In the genomic region with DNA sequence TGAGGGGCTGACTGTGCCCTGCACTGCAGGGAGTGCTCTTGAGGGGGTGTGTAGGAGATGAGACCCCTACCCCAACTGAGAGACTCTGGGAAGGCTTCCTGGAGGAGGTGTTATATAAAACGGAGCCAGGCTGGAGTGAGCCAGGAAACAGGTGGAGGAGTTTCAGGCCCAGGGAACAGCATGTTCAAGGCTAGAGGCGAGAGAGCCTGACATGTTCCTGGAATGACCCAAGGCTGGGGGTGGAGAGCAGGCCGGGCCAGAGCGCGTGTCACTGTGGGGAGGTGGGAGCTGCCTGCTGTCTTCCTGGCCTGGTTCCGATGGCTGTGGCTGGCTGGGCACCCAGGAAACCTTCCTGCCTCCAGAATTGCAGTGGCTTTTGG, we compare ENCODE assay signal across 11 cellular contexts. TPM values are rescaled to one million over a fixed set of nuclear protein-coding genes. Genes with fewer than 3 reads are reported as not detected.
DNase-seq lines count a peak whose midpoint lies in the region; ATAC-seq and TF ChIP-seq lines count a peak whose summit lies in the region.
"Had no signal": no experiment of that assay in that cellular context is flagged by ENCODE, and none has a peak within 500 bp of the region (broad histone marks: within the 10 kb centered on the region; RNA-seq: fewer than 3 reads in every experiment).

No MANE protein-coding gene starts in this region.

- H3K36me3 ChIP-seq in MG63 (no peaks in the 10 kb centered on the region), duodenal mucosa (ENCODE audit: control insufficient read depth in 1 of 2, insufficient read depth in 2 of 2, low read length in 2 of 2) (no peaks in the 10 kb centered on the region), lung (ENCODE audit: control insufficient read depth in 2 of 2, insufficient read depth in 2 of 2, low read length in 2 of 2) (no peaks in the 10 kb centered on the region), suprapubic skin (no peaks in the 10 kb centered on the region)

- H3K9ac ChIP-seq in duodenal mucosa (ENCODE audit: low read depth in 1 of 2, low read length in 2 of 2) = no peak overlapping the region

- DNase-seq in MG63 = peak; percentile 76
- DNase-seq in lung (ENCODE audit: low spot score) = no peak
- DNase-seq in suprapubic skin (ENCODE audit: low spot score in 2 of 2) = no peak
- no peak for DNase-seq in SHP77 treated with DMSO at 0.1 percent for 48 hours (lab: John Stamatoyannopoulos, UW)
- DNase-seq in NCI-H1092 treated with DMSO at 0.1 percent for 48 hours (lab: John Stamatoyannopoulos, UW) = no peak
- no peak for DNase-seq in activated CD4-positive, alpha-beta T cell treated with anti-CD3 and anti-CD28 coated beads, Interleukin-2, amount 50 U/mL, for 48 hours
- DNase-seq in NCI-H226 = no peak
- DNase-seq: activated CD8-positive, alpha-beta memory T cell treated with anti-CD3 and anti-CD28 coated beads, Interleukin-2, amount 10 ng/mL, durations not matched to agents 7 days and 5 days; erythroblast; NCI-H82 had no signal

- H3K27me3 ChIP-seq in MG63 (no peaks in the 10 kb centered on the region), duodenal mucosa (ENCODE audit: control insufficient read depth in 1 of 2, insufficient read depth in 2 of 2, low read length in 2 of 2) (no peaks in the 10 kb centered on the region), lung (ENCODE audit: control insufficient read depth, insufficient read depth) (no peaks in the 10 kb centered on the region), suprapubic skin (no peaks in the 10 kb centered on the region)

- no peak for TF ChIP-seq EP300 in suprapubic skin (IDR thresholded peaks at IDR 0.05)

- 33 to 49% methylated on average over 6 of the region's 6 CpGs for WGBS in lung, 2 donors
- WGBS in suprapubic skin = 28% methylated on average over 3 of the region's 6 CpGs

- H3K27ac ChIP-seq in duodenal mucosa (ENCODE audit: low read depth, low read length) (peak overlapping the region; percentile 44), lung (ENCODE audit: low read depth in 1 of 2, low read length in 1 of 2) (peak overlapping the region; percentile 75 to 84), suprapubic skin (peak overlapping the region; percentile 90)

- H3K4me1 ChIP-seq in duodenal mucosa (ENCODE audit: control insufficient read depth in 1 of 2, insufficient read depth in 2 of 2, low read length in 2 of 2) (peaks cover 65 to 79% of the 10 kb centered on the region in 2 donors), lung (ENCODE audit: control insufficient read depth in 2 of 2, insufficient read depth in 2 of 2, low read length in 2 of 2) (peaks cover 24 to 80% of the 10 kb centered on the region in 2 donors), suprapubic skin (peaks cover 100% of the 10 kb centered on the region)

- TF ChIP-seq POLR2A in suprapubic skin (IDR thresholded peaks at IDR 0.05) = no peak

- no peak for ATAC-seq in lung (ENCODE audit: insufficient read depth, low FRiP score)
- ATAC-seq: activated CD8-positive, alpha-beta memory T cell treated with anti-CD3 and anti-CD28 coated beads, Interleukin-2, amount 10 ng/mL, durations not matched to agents 7 days and 5 days had no signal

- H3K4me3 ChIP-seq in MG63 = no peak overlapping the region
- H3K4me3 ChIP-seq in duodenal mucosa (ENCODE audit: low read depth in 1 of 2, low read length in 2 of 2) = no peak overlapping the region
- H3K4me3 ChIP-seq in lung = no peak overlapping the region
- peak overlapping the region; percentile 15 for H3K4me3 ChIP-seq in suprapubic skin

- H3K9me3 ChIP-seq in MG63 (no peaks in the 10 kb centered on the region), duodenal mucosa (ENCODE audit: control insufficient read depth in 1 of 2, low read length in 2 of 2) (no peaks in the 10 kb centered on the region), lung (ENCODE audit: control insufficient read depth in 2 of 2, insufficient read depth in 1 of 2, low read length in 1 of 2) (no peaks in the 10 kb centered on the region), suprapubic skin (no peaks in the 10 kb centered on the region)

- TF ChIP-seq CTCF in lung (IDR thresholded peaks at IDR 0.05; ENCODE audit: control extremely low read depth, extremely low read depth) = no peak
- no peak for TF ChIP-seq CTCF in suprapubic skin (IDR thresholded peaks at IDR 0.05)

RNA-seq across cellular contexts. Expression of a gene that starts 48.7 kb away (rescaled TPM):
- 18.2 and 40.5 TPM in 2 replicates for total RNA-seq in MG63 (2014; rRNA removed; shearing (Covaris generic); ENCODE audit: low replicate concordance)
- 10 to 100 TPM; 24.2 to 85.2 TPM for total RNA-seq in lung
- polyA plus RNA-seq in lung = 10 to 100 TPM; 45.5 to 58.9 TPM
- 100 to 1,000 TPM; 165 to 240 (median 185) TPM for total RNA-seq in suprapubic skin
